8 cellular contexts compared by ENCODE assay signal in genomic region chr1:46246548-46247432, GRCh38. TPM values are rescaled to one million over a fixed set of nuclear protein-coding genes. Genes with fewer than 3 reads are reported as not detected.
A peak's percentile ranks its signal among the peaks of the same experiment; 100 is the strongest.
DNase-seq lines count a peak whose midpoint lies in the region; ATAC-seq, FAIRE-seq and TF ChIP-seq lines count a peak whose summit lies in the region.

No MANE protein-coding gene starts in this region.

- H3K27me3 Mint-ChIP-seq in Calu3 (ENCODE audit: unreplicated experiment) = no peaks in the 10 kb centered on the region
- no peaks in the 10 kb centered on the region for H3K27me3 Mint-ChIP-seq in astrocyte (ENCODE audit: low read depth, unreplicated experiment)

- H3K9me3 Mint-ChIP-seq in Calu3 (ENCODE audit: low read depth, unreplicated experiment) (no peaks in the 10 kb centered on the region), astrocyte (ENCODE audit: unreplicated experiment) (no peaks in the 10 kb centered on the region)

- H3K27ac Mint-ChIP-seq in Calu3 (ENCODE audit: unreplicated experiment) = peak overlapping the region; percentile 81
- H3K27ac Mint-ChIP-seq in astrocyte (ENCODE audit: unreplicated experiment) = peak overlapping the region; percentile 93

- TF ChIP-seq CTCF in Calu3 (IDR thresholded peaks at IDR 0.05; ENCODE audit: unreplicated experiment) = no peak
- TF ChIP-seq CTCF in astrocyte (IDR thresholded peaks at IDR 0.05; ENCODE audit: insufficient read depth, low read depth, low read length) = no peak

- no peaks in the 10 kb centered on the region for H4K20me1 ChIP-seq in astrocyte (ENCODE audit: insufficient read depth, low read length)

- H3K9ac ChIP-seq in astrocyte (ENCODE audit: low read length) = peak overlapping the region; percentile 88

- peaks cover 20% of the 10 kb centered on the region for H3K79me2 ChIP-seq in astrocyte (ENCODE audit: insufficient read depth, low read length)

- no peak for FAIRE-seq in astrocyte (lab: Jason Lieb, UNC)

- H3K4me3 Mint-ChIP-seq in Calu3 (ENCODE audit: low read depth, unreplicated experiment) (peak overlapping the region; percentile 94), astrocyte (ENCODE audit: unreplicated experiment) (peak overlapping the region; percentile 91)

- H2AFZ ChIP-seq in astrocyte (ENCODE audit: low read depth, low read length) = peak overlapping the region; percentile 87

- peak overlapping the region; percentile 96 for H3K4me2 ChIP-seq in astrocyte (ENCODE audit: low read length)

- WGBS in iPS DF 6.9 (ENCODE audit: insufficient coverage, insufficient read length) = no CpG with 5 or more reads among the region's 34 CpGs

- TSS peak; percentile 95 for BruUV-seq in Calu3 (replicated peaks; lab: Mats Ljungman, UMichigan)

- H3K9me3 ChIP-seq in SJCRH30 (replicated peaks) (no peaks in the 10 kb centered on the region), astrocyte (ENCODE audit: insufficient read depth, low read depth, low read length) (no peaks in the 10 kb centered on the region), iPS DF 6.9 (ENCODE audit: control insufficient read depth, insufficient read depth, low read length) (no peaks in the 10 kb centered on the region)

- no peaks in the 10 kb centered on the region for H3K27me3 ChIP-seq in SJCRH30
- H3K27me3 ChIP-seq in astrocyte (ENCODE audit: insufficient read depth, low read length) = no peaks in the 10 kb centered on the region
- H3K27me3 ChIP-seq in iPS DF 6.9 (ENCODE audit: control insufficient read depth, insufficient read depth, low read length) = no peaks in the 10 kb centered on the region

- H3K27ac ChIP-seq in SJCRH30 (peak overlapping the region; percentile 73), astrocyte (ENCODE audit: low read depth, low read length) (peak overlapping the region; percentile 81), iPS DF 6.9 (ENCODE audit: low read length) (no peak overlapping the region)

- ATAC-seq in GM19395 (IDR thresholded peaks at IDR 0.05; ENCODE audit: unreplicated experiment) (peak; percentile 52), HG03457 (IDR thresholded peaks at IDR 0.05; ENCODE audit: unreplicated experiment) (peak; percentile 41)

- peaks cover 15% of the 10 kb centered on the region for H3K4me1 Mint-ChIP-seq in Calu3 (ENCODE audit: low read depth, unreplicated experiment)
- no peaks in the 10 kb centered on the region for H3K4me1 Mint-ChIP-seq in astrocyte (ENCODE audit: low read depth, unreplicated experiment)

- CTCF ChIA-PET in Calu3 (lab: Charles Lee) = interaction anchor here (0.5 to 1.5 kb wide), 9 partner anchors 13 to 1189 kb away, joined by 3 to 8 read pairs (median 5); partner anchors contain the start of gene POMGNT1

- H3K36me3 Mint-ChIP-seq in Calu3 (ENCODE audit: insufficient read depth, unreplicated experiment) (peaks cover 18% of the 10 kb centered on the region), astrocyte (ENCODE audit: low read depth, unreplicated experiment) (no peaks in the 10 kb centered on the region)

- peaks cover 19% of the 10 kb centered on the region for H3K36me3 ChIP-seq in SJCRH30
- H3K36me3 ChIP-seq in astrocyte (ENCODE audit: insufficient read depth, low read length) = peaks cover 3% of the 10 kb centered on the region
- peaks cover 13% of the 10 kb centered on the region; the same call in 1 of the 2 replicates for H3K36me3 ChIP-seq in iPS DF 6.9 (ENCODE audit: control insufficient read depth, insufficient read depth, low read length)

- peak overlapping the region; percentile 88 for H3K4me3 ChIP-seq in SJCRH30
- H3K4me3 ChIP-seq in astrocyte (ENCODE audit: insufficient read depth, low read depth, low read length) = peak overlapping the region; percentile 75
- H3K4me3 ChIP-seq in iPS DF 6.9 (ENCODE audit: low read length) = peak overlapping the region; percentile 52; the same call in 1 of the 2 replicates

- intact Hi-C loops in Calu3 (cut with micrococcal nuclease; ENCODE audit: unreplicated experiment) = loop anchor here (2.0 kb wide), 1 partner anchor 102 kb away; no protein-coding TSS in a partner anchor

- H3K4me1 ChIP-seq in SJCRH30 = peaks cover 9% of the 10 kb centered on the region
- H3K4me1 ChIP-seq in astrocyte (ENCODE audit: insufficient read depth, low read length) = peaks cover 17% of the 10 kb centered on the region
- H3K4me1 ChIP-seq in iPS DF 6.9 (ENCODE audit: control insufficient read depth, insufficient read depth, low read length) = 0 out of 2 replicates have a peak, but pooled peaks cover 2% of the 10 kb centered on the region

- DNase-seq in Calu3 (no peak), SJCRH30 (peak; percentile 79 to 82), astrocyte (ENCODE audit: low read depth) (peak; percentile 54), iPS DF 6.9 (ENCODE audit: low read depth, low spot score) (peak; percentile 60), smooth muscle cell of the brain vasculature (ENCODE audit: low read depth, low spot score) (peak; percentile 15), UCSD-AML1 (lab: John Stamatoyannopoulos, UW; ENCODE audit: unreplicated experiment) (no peak)

RNA-seq across cellular contexts. Expression of gene RAD54L, which starts 0.8 kb away (rescaled TPM):
- total RNA-seq in Calu3 (2022) = 22.5 and 25.2 TPM in 2 replicates
- 25.7 and 30.3 TPM in 2 replicates for total RNA-seq in SJCRH30 (2014; rRNA removed; shearing (Covaris generic))
- 1.9 and 2.4 TPM in 2 replicates for total RNA-seq in astrocyte

RNA-seq across cellular contexts. Expression of gene LURAP1, which starts 43.7 kb away (rescaled TPM):
- total RNA-seq in Calu3 (2022) = not detected in 2 replicates
- total RNA-seq in SJCRH30 (2014; rRNA removed; shearing (Covaris generic)) = 2.8 and 3.3 TPM in 2 replicates
- total RNA-seq in astrocyte = 1.3 and 1.7 TPM in 2 replicates

RNA-seq across cellular contexts. Expression of gene POMGNT1, which starts 48.6 kb away (rescaled TPM):
- total RNA-seq in Calu3 (2022) (62.0 and 74.5 TPM in 2 replicates), astrocyte (55.1 and 57.8 TPM in 2 replicates)
- total RNA-seq in SJCRH30 (2014; rRNA removed; shearing (Covaris generic)) = 53.3 TPM in 2 replicates

RNA-seq across cellular contexts. Expression of gene LRRC41, which starts 56.6 kb away (rescaled TPM):
- total RNA-seq in Calu3 (2022) = 47.5 and 48.8 TPM in 2 replicates
- 71.1 and 73.5 TPM in 2 replicates for total RNA-seq in SJCRH30 (2014; rRNA removed; shearing (Covaris generic))
- 88.2 and 94.5 TPM in 2 replicates for total RNA-seq in astrocyte

RNA-seq across cellular contexts. Expression of gene UQCRH, which starts 56.7 kb away (rescaled TPM):
- 410 and 460 TPM in 2 replicates for total RNA-seq in Calu3 (2022)
- 828 and 880 TPM in 2 replicates for total RNA-seq in SJCRH30 (2014; rRNA removed; shearing (Covaris generic))
- 299 and 337 TPM in 2 replicates for total RNA-seq in astrocyte

Comparison
In these comparisons a context has a peak if more than half of its experiments do, and no peak if none do; other contexts are left out.
1. DNase-seq: peak in SJCRH30 (2 of 2), astrocyte (single experiment), iPS DF 6.9 (single experiment) and smooth muscle cell of the brain vasculature (single experiment); none in Calu3 (single experiment) and UCSD-AML1 (single experiment).
2. Peak in every context shown above with its lines, with median percentiles within 50 percentile points of each other: H3K4me3 ChIP-seq.